In the genomic region with DNA sequence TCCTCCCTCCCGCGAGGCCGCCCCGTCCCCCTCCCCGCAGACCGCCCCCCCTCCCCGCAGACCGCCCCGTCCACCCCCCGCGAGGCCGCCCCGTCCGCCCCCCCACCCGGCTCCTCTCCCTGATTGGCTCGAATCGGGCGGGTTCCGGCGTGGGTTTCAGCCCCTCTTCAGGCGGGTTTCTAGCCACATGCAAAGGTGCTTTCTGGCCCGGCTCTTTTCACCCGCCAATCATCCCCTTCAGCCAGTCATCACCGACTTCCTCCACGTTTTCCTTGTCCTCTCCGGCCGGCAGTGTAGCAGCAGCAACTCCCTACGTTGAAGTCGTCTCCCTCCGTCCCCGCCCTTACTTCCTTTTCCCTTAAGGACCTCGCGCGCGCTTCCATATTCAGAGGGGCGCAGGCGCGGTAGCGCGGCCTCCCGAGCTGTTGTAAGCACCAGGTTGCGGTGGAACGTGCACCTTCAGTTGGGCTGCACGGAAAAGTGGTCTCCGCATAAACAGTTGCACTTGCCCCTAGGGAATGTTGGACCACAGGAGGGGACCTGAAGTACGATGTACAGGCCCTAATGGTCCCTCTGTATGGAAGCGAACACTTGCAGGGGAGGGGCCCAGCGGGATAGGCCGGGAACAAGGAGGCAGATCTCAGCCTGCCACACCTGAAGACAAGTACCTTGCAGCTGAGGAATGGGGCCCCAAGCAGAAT, we compare ENCODE assay signal across 8 cellular contexts.
DNase-seq lines count a peak whose midpoint lies in the region; ATAC-seq and TF ChIP-seq lines count a peak whose summit lies in the region.

No MANE protein-coding gene starts in this region.

- H3K27me3 Mint-ChIP-seq in central memory CD8-positive, alpha-beta T cell, result no peaks in the 10 kb centered on the region

- no peak for TF ChIP-seq CTCF in AG09319 (IDR thresholded peaks at IDR 0.05; ENCODE audit: low read depth, low read length)

- peak overlapping the region; percentile 87 for H3K4me3 Mint-ChIP-seq in central memory CD8-positive, alpha-beta T cell

- H3K4me1 Mint-ChIP-seq in central memory CD8-positive, alpha-beta T cell, result peaks cover 19% of the 10 kb centered on the region

- peak; percentile 88 for ATAC-seq in GM19025 (IDR thresholded peaks at IDR 0.05; ENCODE audit: low read depth, unreplicated experiment)
- ATAC-seq in HG03280 (IDR thresholded peaks at IDR 0.05; ENCODE audit: unreplicated experiment), result peak; percentile 87
- peak; percentile 88 for ATAC-seq in central memory CD8-positive, alpha-beta T cell (replicated peaks; ENCODE audit: extremely low read depth, poor library complexity, severe bottlenecking)

- H3K9me3 Mint-ChIP-seq in central memory CD8-positive, alpha-beta T cell, result peaks cover 9% of the 10 kb centered on the region

- peak overlapping the region; percentile 61 for H3K27ac Mint-ChIP-seq in central memory CD8-positive, alpha-beta T cell (ENCODE audit: low read depth)

- H3K36me3 Mint-ChIP-seq in central memory CD8-positive, alpha-beta T cell (ENCODE audit: insufficient read depth), result no peaks in the 10 kb centered on the region

- peak; percentile 89 for DNase-seq in AG09319 (ENCODE audit: extremely low read depth, low read depth)
- peak; percentile 99 for DNase-seq in NCI-H345 (lab: John Stamatoyannopoulos, UW)
- DNase-seq in activated CD4-positive, CD25-positive, alpha-beta regulatory T cell (lab: John Stamatoyannopoulos, UW), result peak; percentile 67 to 81 (median 71)
- DNase-seq in central memory CD8-positive, alpha-beta T cell (ENCODE audit: low spot score in 2 of 2), result peak; percentile 58 to 67
- DNase-seq in iris pigment epithelial cell (ENCODE audit: low read depth), result peak; percentile 100
- DNase-seq in stimulated activated CD4-positive, alpha-beta T cell treated with anti-CD3 and anti-CD28 coated beads, Interleukin-12 subunit alpha, Interleukin-12 subunit beta, amount 100 ng/mL, for 24 hours (ENCODE audit: low read depth in 2 of 2), result peak; percentile 86 to 89

Comparison
In these comparisons a context has a peak if more than half of its experiments do, and no peak if none do; other contexts are left out.
1. Peak in every context shown above with its lines: DNase-seq and ATAC-seq.